ENCODE assay signal across 13 cellular contexts in genomic region chr3:142958707-142959106, GRCh38. TPM values are rescaled to one million over a fixed set of nuclear protein-coding genes. Genes with fewer than 3 reads are reported as not detected.
DNase-seq lines count a peak whose midpoint lies in the region; ATAC-seq, FAIRE-seq and TF ChIP-seq lines count a peak whose summit lies in the region.
"Had no signal": no experiment of that assay in that cellular context is flagged by ENCODE, and none has a peak within 500 bp of the region (broad histone marks: within the 10 kb centered on the region; RNA-seq: fewer than 3 reads in every experiment).

No MANE protein-coding gene starts in this region.

- H3K27me3 ChIP-seq in CD4-positive, alpha-beta memory T cell (ENCODE audit: insufficient read depth, low read length) = no peaks in the 10 kb centered on the region

- H3K27ac Mint-ChIP-seq in activated naive CD4-positive, alpha-beta T cell treated with anti-CD3 and anti-CD28 coated beads, Interleukin-2, amount 50 U/mL, for 72 hours = no peak overlapping the region
- no peak overlapping the region for H3K27ac Mint-ChIP-seq in CD4-positive, alpha-beta memory T cell

- H3K27ac ChIP-seq in CD4-positive, alpha-beta memory T cell (ENCODE audit: low read depth, low read length) = no peak overlapping the region
- H3K27ac ChIP-seq: left lung had no signal

- peaks cover 11 to 14% of the 10 kb centered on the region in 2 donors for H3K36me3 Mint-ChIP-seq in activated naive CD4-positive, alpha-beta T cell treated with anti-CD3 and anti-CD28 coated beads, Interleukin-2, amount 50 U/mL, for 72 hours
- H3K36me3 Mint-ChIP-seq in CD4-positive, alpha-beta memory T cell = peaks cover 0 to 5% of the 10 kb centered on the region in 2 donors

- H3K27me3 Mint-ChIP-seq in CD4-positive, alpha-beta memory T cell = peaks cover 38 to 51% of the 10 kb centered on the region in 2 donors

- FAIRE-seq in H54 (lab: Jason Lieb, UNC) (peak; percentile 68), frontal cortex (lab: Jason Lieb, UNC) (no peak)
- FAIRE-seq: D721Med had no signal

- DNase-seq in ACHN (peak; percentile 38), H54 (ENCODE audit: insufficient read length, low spot score) (peak; percentile 37), iris pigment epithelial cell (ENCODE audit: low read depth) (peak; percentile 55), frontal cortex (ENCODE audit: low spot score in 2 of 2) (no peak), NCI-H524 (lab: John Stamatoyannopoulos, UW) (no peak)
- peak in 1 of 2 donors; percentile 21 for DNase-seq in activated naive CD4-positive, alpha-beta T cell treated with anti-CD3 and anti-CD28 coated beads, Interleukin-2, amount 50 U/mL, for 72 hours (ENCODE audit: low spot score in 2 of 2)
- no peak for DNase-seq in CD4-positive, alpha-beta memory T cell
- DNase-seq: amygdala, left lung, NCI-H1105 treated with DMSO at 0.1 percent for 48 hours, posterior cingulate gyrus had no signal

- H3K9me3 Mint-ChIP-seq in activated naive CD4-positive, alpha-beta T cell treated with anti-CD3 and anti-CD28 coated beads, Interleukin-2, amount 50 U/mL, for 72 hours = no peaks in the 10 kb centered on the region
- H3K9me3 Mint-ChIP-seq in CD4-positive, alpha-beta memory T cell = no peaks in the 10 kb centered on the region

- H3K9me3 ChIP-seq in CD4-positive, alpha-beta memory T cell (ENCODE audit: control insufficient read depth in 1 of 2, low read length in 2 of 2) = no peaks in the 10 kb centered on the region
- H3K9me3 ChIP-seq: left lung had no signal

- no peak overlapping the region for H3K4me3 Mint-ChIP-seq in CD4-positive, alpha-beta memory T cell

- no peak overlapping the region for H3K4me3 ChIP-seq in CD4-positive, alpha-beta memory T cell (ENCODE audit: low read length in 2 of 2)
- H3K4me3 ChIP-seq: left lung had no signal

- peak; percentile 41 to 78 for ATAC-seq in activated naive CD4-positive, alpha-beta T cell treated with anti-CD3 and anti-CD28 coated beads, Interleukin-2, amount 50 U/mL, for 72 hours
- no peak for ATAC-seq in HG03457 (IDR thresholded peaks at IDR 0.05; ENCODE audit: unreplicated experiment)
- ATAC-seq: left lung had no signal

- peaks cover 0 to 14% (median 11%) of the 10 kb centered on the region in 4 donors for H3K4me1 Mint-ChIP-seq in CD4-positive, alpha-beta memory T cell

- POLR2A ChIA-PET in CD4-positive, alpha-beta memory T cell (lab: Charles Lee; ENCODE audit: partially characterized antibody) = no interaction called here

- no peak for TF ChIP-seq POLR2A in H54 (IDR thresholded peaks at IDR 0.05; ENCODE audit: low read depth, low read length)

- intact Hi-C loops in CD4-positive, alpha-beta memory T cell (cut with micrococcal nuclease) = no loop called here

- H3K4me1 ChIP-seq in CD4-positive, alpha-beta memory T cell (ENCODE audit: insufficient read depth, low read length) = peaks cover 4% of the 10 kb centered on the region

- H3K36me3 ChIP-seq in CD4-positive, alpha-beta memory T cell (ENCODE audit: insufficient read depth, low read length) = no peaks in the 10 kb centered on the region
- H3K36me3 ChIP-seq: left lung had no signal

- CTCF ChIA-PET in CD4-positive, alpha-beta memory T cell (lab: Charles Lee; ENCODE audit: partially characterized antibody) = no interaction called here

- in situ Hi-C loops in ACHN (cut with HindIII; ENCODE audit: low pct_ligation_motif_present, low pct_unique_long_range_greater_than_20kb, low sequenced_read_pairs) = no loop called here

RNA-seq across cellular contexts. Expression of gene PAQR9, which starts 4.8 kb away (rescaled TPM):
- not detected for total RNA-seq in activated naive CD4-positive, alpha-beta T cell treated with anti-CD3 and anti-CD28 coated beads, Interleukin-2, amount 50 U/mL, for 72 hours
- 2.4 TPM for total RNA-seq in frontal cortex
- not detected for total RNA-seq in CD4-positive, alpha-beta memory T cell
- not detected for polyA plus RNA-seq in CD4-positive, alpha-beta memory T cell
- total RNA-seq: left lung had no signal

RNA-seq across cellular contexts. Expression of gene U2SURP, which starts 42.7 kb away (rescaled TPM):
- total RNA-seq in activated naive CD4-positive, alpha-beta T cell treated with anti-CD3 and anti-CD28 coated beads, Interleukin-2, amount 50 U/mL, for 72 hours = 100 to 1,000 TPM; 142 to 183 TPM
- total RNA-seq in frontal cortex = 107 TPM
- total RNA-seq in CD4-positive, alpha-beta memory T cell = 100 to 1,000 TPM; 137 TPM
- polyA plus RNA-seq in CD4-positive, alpha-beta memory T cell = 100 to 1,000 TPM in 1 of 2 donors, 10 to 100 TPM in 1; 97.6 to 115 TPM

Comparison
In these comparisons a context has a peak if more than half of its experiments do, and no peak if none do; other contexts are left out.
1. DNase-seq: peak in ACHN (single experiment), H54 (single experiment) and iris pigment epithelial cell (single experiment); none in frontal cortex (0 of 2), NCI-H524 (0 of 2) and CD4-positive, alpha-beta memory T cell (0 of 5).